8 cellular contexts compared by ENCODE assay signal in genomic region chr10:103966671-103967432, GRCh38. TPM values are rescaled to one million over a fixed set of nuclear protein-coding genes. Genes with fewer than 3 reads are reported as not detected.
A peak's percentile ranks its signal among the peaks of the same experiment; 100 is the strongest.
DNase-seq lines count a peak whose midpoint lies in the region; ATAC-seq and TF ChIP-seq lines count a peak whose summit lies in the region.

Gene SLK, plus strand, starts transcription at chr10:103967140. Its CDS starts 606 bp downstream, at chr10:103967746.

- H3K27ac ChIP-seq in lower lobe of right lung = peak within 1 kb of the TSS; percentile 95

- CTCF ChIA-PET in BJ (lab: Yijun Ruan, JAX) = interaction anchor here (1.2 kb wide), 1 partner anchor 23 kb away, joined by 4 read pairs; no protein-coding TSS in a partner anchor
- CTCF ChIA-PET in activated CD8-positive, alpha-beta T cell treated with anti-CD3 and anti-CD28 coated beads for 36 hours (lab: Charles Lee) = interaction anchor here (1.1 to 1.4 kb wide), 3 partner anchors 21 to 79 kb away, joined by 3 to 5 read pairs (median 4); no protein-coding TSS in a partner anchor

- H3K36me3 ChIP-seq in BJ (ENCODE audit: control insufficient read depth, insufficient read depth, low read length) = no peaks in the 10 kb centered on the region
- no peaks in the 10 kb centered on the region for H3K36me3 ChIP-seq in lower lobe of right lung

- no peaks in the 10 kb centered on the region for H3K27me3 Mint-ChIP-seq in activated CD8-positive, alpha-beta T cell treated with anti-CD3 and anti-CD28 coated beads for 36 hours

- TF ChIP-seq POLR2A in GM19193 (IDR thresholded peaks at IDR 0.05; ENCODE audit: extremely low read depth, insufficient read depth, insufficient read length) = peak; percentile 84

- H3K4me3 Mint-ChIP-seq in activated CD8-positive, alpha-beta T cell treated with anti-CD3 and anti-CD28 coated beads for 36 hours = peak within 1 kb of the TSS; percentile 93

- H3K4me3 ChIP-seq in BJ (ENCODE audit: low read depth, low read length) = peak within 1 kb of the TSS; percentile 60
- H3K4me3 ChIP-seq in lower lobe of right lung = peak within 1 kb of the TSS; percentile 83

- H3K4me1 ChIP-seq in lower lobe of right lung = peaks cover 32% of the 10 kb centered on the region

- H3K9me3 ChIP-seq in lower lobe of right lung = no peaks in the 10 kb centered on the region

- H3K27me3 ChIP-seq in BJ (ENCODE audit: control insufficient read depth, insufficient read depth, low read length) (no peaks in the 10 kb centered on the region), lower lobe of right lung (ENCODE audit: low read depth) (no peaks in the 10 kb centered on the region)

- TF ChIP-seq CTCF in BJ (IDR thresholded peaks at IDR 0.05; ENCODE audit: insufficient read depth, low read depth, low read length) = no peak
- TF ChIP-seq CTCF in activated CD8-positive, alpha-beta T cell treated with anti-CD3 and anti-CD28 coated beads for 36 hours (IDR thresholded peaks at IDR 0.05) = no peak
- TF ChIP-seq CTCF in lower lobe of right lung (IDR thresholded peaks at IDR 0.05) = no peak

- intact Hi-C loops in activated CD8-positive, alpha-beta T cell treated with anti-CD3 and anti-CD28 coated beads for 36 hours (cut with micrococcal nuclease) = loop anchor here (5.0 kb wide), 2 partner anchors 50 to 155 kb away; partner anchors contain the start of genes SFR1 and STN1
- intact Hi-C loops in lower lobe of right lung (cut with DNase I) = no loop called here

- ATAC-seq in HG03378 (IDR thresholded peaks at IDR 0.05; ENCODE audit: unreplicated experiment) (peak; percentile 49), lower lobe of right lung (peak; percentile 99)
- ATAC-seq in activated CD8-positive, alpha-beta T cell treated with anti-CD3 and anti-CD28 coated beads for 36 hours = peak; percentile 83

- DNase-seq in BJ (ENCODE audit: low read depth) (no peak), NCI-H82 treated with DMSO at 0.1 percent for 48 hours (lab: John Stamatoyannopoulos, UW; ENCODE audit: unreplicated experiment) (peak; percentile 30), ecto neural progenitor cell (ENCODE audit: low spot score) (peak; percentile 82), lower lobe of right lung (peak; percentile 88)
- DNase-seq in activated CD8-positive, alpha-beta T cell treated with anti-CD3 and anti-CD28 coated beads for 36 hours = peak; percentile 82
- DNase-seq in stimulated activated CD4-positive, alpha-beta T cell treated with anti-CD3 and anti-CD28 coated beads, TNF-alpha, amount 100 ng/mL, for 1 hour (ENCODE audit: low read depth in 3 of 3, low spot score in 1 of 3) = peak; percentile 52 to 73 (median 70)

- POLR2A ChIA-PET in BJ (lab: Charles Lee) = no interaction called here
- POLR2A ChIA-PET in activated CD8-positive, alpha-beta T cell treated with anti-CD3 and anti-CD28 coated beads for 36 hours (lab: Charles Lee) = interaction anchor here (0.5 to 2.7 kb wide), 10 partner anchors 14 to 154 kb away, joined by 3 to 8 read pairs (median 4); no protein-coding TSS in a partner anchor

- peak within 1 kb of the TSS; percentile 93 for H3K27ac Mint-ChIP-seq in activated CD8-positive, alpha-beta T cell treated with anti-CD3 and anti-CD28 coated beads for 36 hours

- H3K9me3 Mint-ChIP-seq in activated CD8-positive, alpha-beta T cell treated with anti-CD3 and anti-CD28 coated beads for 36 hours = no peaks in the 10 kb centered on the region

- H3K4me1 Mint-ChIP-seq in activated CD8-positive, alpha-beta T cell treated with anti-CD3 and anti-CD28 coated beads for 36 hours (ENCODE audit: low read depth) = peaks cover 32% of the 10 kb centered on the region

- peaks cover 9% of the 10 kb centered on the region for H3K36me3 Mint-ChIP-seq in activated CD8-positive, alpha-beta T cell treated with anti-CD3 and anti-CD28 coated beads for 36 hours (ENCODE audit: low read depth)

RNA-seq across cellular contexts. Expression of gene SLK, which starts in this region (rescaled TPM):
- 3.5 and 9.8 TPM in 2 replicates for polyA plus RNA-seq in BJ (2011; rRNA removed)
- polyA minus RNA-seq in BJ (2011; rRNA and poly(A)+ RNA removed) = 4.9 and 7.0 TPM in 2 replicates
- total RNA-seq in activated CD8-positive, alpha-beta T cell treated with anti-CD3 and anti-CD28 coated beads for 36 hours = 10 to 100 TPM; 17.8 to 19.2 TPM
- total RNA-seq in lower lobe of right lung = 45.5 TPM

Comparison
In these comparisons a context has a peak if more than half of its experiments do, and no peak if none do; other contexts are left out.
1. ATAC-seq: peak in every context shown above with its lines; median percentile 99 in lower lobe of right lung; 83 in activated CD8-positive, alpha-beta T cell treated with anti-CD3 and anti-CD28 coated beads for 36 hours; 49 in HG03378.